Comparison of ENCODE assay signal across 1 cellular context in genomic region chr16:78756189-78756661, GRCh38.
TF ChIP-seq lines count a peak whose summit lies in the region.

No MANE protein-coding gene starts in this region.

TF ChIP-seq in HepG2, 621 proteins besides CTCF, POLR2A, EP300 and RAD21 (continued from another document and continues in another):
- TF ChIP-seq ZNF609 (CRISPR knock-in tag; IDR thresholded peaks at IDR 0.05; ENCODE audit: borderline replicate concordance) (peak; percentile 41; the same call in 1 of the 2 replicates), PAWR (CRISPR knock-in tag; IDR thresholded peaks at IDR 0.05; ENCODE audit: borderline replicate concordance) (no peak), ZNF569 (CRISPR knock-in tag; IDR thresholded peaks at IDR 0.05; ENCODE audit: borderline replicate concordance) (no peak), CEBPB (IDR thresholded peaks at IDR 0.05; ENCODE audit: borderline replicate concordance, low read depth, low read length) (peak; percentile 92), SIX4 (CRISPR knock-in tag; IDR thresholded peaks at IDR 0.05) (peak; percentile 42; the same call in 1 of the 2 replicates), ZBTB1 (CRISPR knock-in tag; IDR thresholded peaks at IDR 0.05; ENCODE audit: borderline replicate concordance) (no peak), IKZF4 (CRISPR knock-in tag; IDR thresholded peaks at IDR 0.05; ENCODE audit: borderline replicate concordance, low read depth, not compliant biosample characterization) (no peak), ZC3H13 (CRISPR knock-in tag; IDR thresholded peaks at IDR 0.05) (no peak), EEA1 (CRISPR knock-in tag; IDR thresholded peaks at IDR 0.05; ENCODE audit: borderline replicate concordance) (no peak), ZFP82 (CRISPR knock-in tag; IDR thresholded peaks at IDR 0.05; ENCODE audit: borderline replicate concordance) (no peak), ELF3 (CRISPR knock-in tag; IDR thresholded peaks at IDR 0.05) (peak; percentile 90), PCBP2 (optimal IDR thresholded peaks at IDR 0.05; ENCODE audit: low read depth, low read length, poor library complexity, severe bottlenecking) (no peak), GMEB2 (CRISPR knock-in tag; IDR thresholded peaks at IDR 0.05; ENCODE audit: low read depth) (no peak), JUNB (CRISPR knock-in tag; IDR thresholded peaks at IDR 0.05; ENCODE audit: borderline replicate concordance) (peak; percentile 41; the same call in 1 of the 2 replicates), NR1H2 (CRISPR knock-in tag; IDR thresholded peaks at IDR 0.05; ENCODE audit: borderline replicate concordance, low read depth) (no peak), ZNF180 (CRISPR knock-in tag; IDR thresholded peaks at IDR 0.05; ENCODE audit: borderline replicate concordance, low read depth) (no peak), ZNF335 (CRISPR knock-in tag; IDR thresholded peaks at IDR 0.05) (peak; percentile 55; the same call in 1 of the 2 replicates), PAX8 (CRISPR knock-in tag; IDR thresholded peaks at IDR 0.05; ENCODE audit: borderline replicate concordance) (no peak), ZNF678 (CRISPR knock-in tag; IDR thresholded peaks at IDR 0.05) (no peak), PHF20 (CRISPR knock-in tag; IDR thresholded peaks at IDR 0.05) (no peak), AGO2 (optimal IDR thresholded peaks at IDR 0.05; ENCODE audit: low read depth, low read length) (no peak), HDAC1 (CRISPR knock-in tag; IDR thresholded peaks at IDR 0.05) (peak; percentile 78), TRIM24 (CRISPR knock-in tag; IDR thresholded peaks at IDR 0.05) (no peak), ZNF572 (CRISPR knock-in tag; IDR thresholded peaks at IDR 0.05) (no peak), SNAPC2 (CRISPR knock-in tag; IDR thresholded peaks at IDR 0.05) (no peak), ESRRA (CRISPR knock-in tag; IDR thresholded peaks at IDR 0.05; ENCODE audit: low read depth) (peak; percentile 75; the same call in 1 of the 2 replicates), ZFY (CRISPR knock-in tag; IDR thresholded peaks at IDR 0.05) (no peak; the same call in 1 of the 2 replicates), ELK4 (CRISPR knock-in tag; IDR thresholded peaks at IDR 0.05; ENCODE audit: borderline replicate concordance) (no peak), SMARCE1 (IDR thresholded peaks at IDR 0.05; ENCODE audit: borderline replicate concordance) (no peak), NFYC (CRISPR knock-in tag; IDR thresholded peaks at IDR 0.05) (no peak), MIXL1 (CRISPR knock-in tag; IDR thresholded peaks at IDR 0.05) (peak; percentile 70), MAFG (CRISPR knock-in tag; IDR thresholded peaks at IDR 0.05) (no peak), THAP11 (CRISPR knock-in tag; IDR thresholded peaks at IDR 0.05) (peak; percentile 53), ZNF800 (CRISPR knock-in tag; IDR thresholded peaks at IDR 0.05) (peak; percentile 73; the same call in 1 of the 2 replicates), ZMYM2 (CRISPR knock-in tag; IDR thresholded peaks at IDR 0.05) (peak; percentile 75), ZFAT (CRISPR knock-in tag; conservative IDR thresholded peaks at IDR 0.05) (no peak), ZNF383 (CRISPR knock-in tag; IDR thresholded peaks at IDR 0.05; ENCODE audit: borderline replicate concordance) (no peak), SAP130 (CRISPR knock-in tag; IDR thresholded peaks at IDR 0.05; ENCODE audit: low read depth) (peak; percentile 59), FIP1L1 (IDR thresholded peaks at IDR 0.05; ENCODE audit: borderline replicate concordance, insufficient read depth, low read depth, low read length) (no peak), GTF2F1 (IDR thresholded peaks at IDR 0.05; ENCODE audit: low read length) (no peak), ZNF597 (CRISPR knock-in tag; IDR thresholded peaks at IDR 0.05) (no peak), ZNF160 (CRISPR knock-in tag; IDR thresholded peaks at IDR 0.05) (no peak; the same call in 1 of the 2 replicates), ZNF292 (CRISPR knock-in tag; IDR thresholded peaks at IDR 0.05; ENCODE audit: borderline replicate concordance, low read depth) (peak; percentile 61; the same call in 1 of the 2 replicates)
- TF ChIP-seq, protein P1, sequence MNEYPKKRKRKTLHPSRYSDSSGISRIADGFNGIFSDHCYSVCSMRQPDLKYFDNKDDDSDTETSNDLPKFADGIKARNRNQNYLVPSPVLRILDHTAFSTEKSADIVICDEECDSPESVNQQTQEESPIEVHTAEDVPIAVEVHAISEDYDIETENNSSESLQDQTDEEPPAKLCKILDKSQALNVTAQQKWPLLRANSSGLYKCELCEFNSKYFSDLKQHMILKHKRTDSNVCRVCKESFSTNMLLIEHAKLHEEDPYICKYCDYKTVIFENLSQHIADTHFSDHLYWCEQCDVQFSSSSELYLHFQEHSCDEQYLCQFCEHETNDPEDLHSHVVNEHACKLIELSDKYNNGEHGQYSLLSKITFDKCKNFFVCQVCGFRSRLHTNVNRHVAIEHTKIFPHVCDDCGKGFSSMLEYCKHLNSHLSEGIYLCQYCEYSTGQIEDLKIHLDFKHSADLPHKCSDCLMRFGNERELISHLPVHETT (CRISPR knock-in tag; conservative IDR thresholded peaks at IDR 0.05), result no peak
- TF ChIP-seq, protein P2, sequence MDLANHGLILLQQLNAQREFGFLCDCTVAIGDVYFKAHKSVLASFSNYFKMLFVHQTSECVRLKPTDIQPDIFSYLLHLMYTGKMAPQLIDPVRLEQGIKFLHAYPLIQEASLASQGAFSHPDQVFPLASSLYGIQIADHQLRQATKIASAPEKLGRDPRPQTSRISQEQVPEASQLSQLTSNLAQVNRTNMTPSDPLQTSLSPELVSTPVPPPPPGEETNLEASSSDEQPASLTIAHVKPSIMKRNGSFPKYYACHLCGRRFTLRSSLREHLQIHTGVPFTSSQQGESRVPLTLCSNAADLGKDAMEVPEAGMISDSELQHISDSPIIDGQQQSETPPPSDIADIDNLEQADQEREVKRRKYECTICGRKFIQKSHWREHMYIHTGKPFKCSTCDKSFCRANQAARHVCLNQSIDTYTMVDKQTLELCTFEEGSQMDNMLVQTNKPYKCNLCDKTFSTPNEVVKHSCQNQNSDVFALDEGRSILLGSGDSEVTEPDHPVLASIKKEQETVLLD (CRISPR knock-in tag; IDR thresholded peaks at IDR 0.05; ENCODE audit: low read depth), result no peak
- TF ChIP-seq, protein P3, sequence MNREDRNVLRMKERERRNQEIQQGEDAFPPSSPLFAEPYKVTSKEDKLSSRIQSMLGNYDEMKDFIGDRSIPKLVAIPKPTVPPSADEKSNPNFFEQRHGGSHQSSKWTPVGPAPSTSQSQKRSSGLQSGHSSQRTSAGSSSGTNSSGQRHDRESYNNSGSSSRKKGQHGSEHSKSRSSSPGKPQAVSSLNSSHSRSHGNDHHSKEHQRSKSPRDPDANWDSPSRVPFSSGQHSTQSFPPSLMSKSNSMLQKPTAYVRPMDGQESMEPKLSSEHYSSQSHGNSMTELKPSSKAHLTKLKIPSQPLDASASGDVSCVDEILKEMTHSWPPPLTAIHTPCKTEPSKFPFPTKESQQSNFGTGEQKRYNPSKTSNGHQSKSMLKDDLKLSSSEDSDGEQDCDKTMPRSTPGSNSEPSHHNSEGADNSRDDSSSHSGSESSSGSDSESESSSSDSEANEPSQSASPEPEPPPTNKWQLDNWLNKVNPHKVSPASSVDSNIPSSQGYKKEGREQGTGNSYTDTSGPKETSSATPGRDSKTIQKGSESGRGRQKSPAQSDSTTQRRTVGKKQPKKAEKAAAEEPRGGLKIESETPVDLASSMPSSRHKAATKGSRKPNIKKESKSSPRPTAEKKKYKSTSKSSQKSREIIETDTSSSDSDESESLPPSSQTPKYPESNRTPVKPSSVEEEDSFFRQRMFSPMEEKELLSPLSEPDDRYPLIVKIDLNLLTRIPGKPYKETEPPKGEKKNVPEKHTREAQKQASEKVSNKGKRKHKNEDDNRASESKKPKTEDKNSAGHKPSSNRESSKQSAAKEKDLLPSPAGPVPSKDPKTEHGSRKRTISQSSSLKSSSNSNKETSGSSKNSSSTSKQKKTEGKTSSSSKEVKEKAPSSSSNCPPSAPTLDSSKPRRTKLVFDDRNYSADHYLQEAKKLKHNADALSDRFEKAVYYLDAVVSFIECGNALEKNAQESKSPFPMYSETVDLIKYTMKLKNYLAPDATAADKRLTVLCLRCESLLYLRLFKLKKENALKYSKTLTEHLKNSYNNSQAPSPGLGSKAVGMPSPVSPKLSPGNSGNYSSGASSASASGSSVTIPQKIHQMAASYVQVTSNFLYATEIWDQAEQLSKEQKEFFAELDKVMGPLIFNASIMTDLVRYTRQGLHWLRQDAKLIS (CRISPR knock-in tag; IDR thresholded peaks at IDR 0.05), result no peak
